14 cellular contexts compared by ENCODE assay signal in the genomic region with DNA sequence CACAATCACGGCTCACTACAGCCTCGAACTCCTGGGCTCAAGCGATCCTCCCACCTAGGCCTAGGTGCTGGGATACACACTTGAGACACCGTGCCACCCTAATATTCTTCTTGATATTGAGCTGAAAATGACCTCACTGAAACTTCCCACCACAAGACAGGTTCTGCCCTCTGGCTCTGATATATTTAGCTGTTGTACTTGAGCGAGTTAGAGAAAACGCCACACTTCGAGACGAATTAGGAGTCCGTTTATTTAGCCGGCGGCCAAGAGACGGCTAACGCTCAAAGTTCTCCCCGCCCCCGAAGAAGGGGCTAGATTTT. TPM values are rescaled to one million over a fixed set of nuclear protein-coding genes. Genes with fewer than 3 reads are reported as not detected.
DNase-seq lines count a peak whose midpoint lies in the region; ATAC-seq and TF ChIP-seq lines count a peak whose summit lies in the region.
"Had no signal": no experiment of that assay in that cellular context is flagged by ENCODE, and none has a peak within 500 bp of the region (broad histone marks: within the 10 kb centered on the region; RNA-seq: fewer than 3 reads in every experiment).

No MANE protein-coding gene starts in this region.

- peak overlapping the region; percentile 84 for H3K27ac ChIP-seq in hepatocyte

- no peaks in the 10 kb centered on the region for H3K27me3 Mint-ChIP-seq in activated naive CD4-positive, alpha-beta T cell treated with anti-CD3 and anti-CD28 coated beads for 36 hours (ENCODE audit: low read depth)
- H3K27me3 Mint-ChIP-seq in activated CD4-positive, alpha-beta memory T cell treated with anti-CD3 and anti-CD28 coated beads for 36 hours, result no peaks in the 10 kb centered on the region

- CTCF ChIA-PET in activated naive CD4-positive, alpha-beta T cell treated with anti-CD3 and anti-CD28 coated beads for 36 hours (lab: Charles Lee), result interaction anchor here (1.3 to 4.9 kb wide), 3 partner anchors 12 to 24 kb away, joined by 4 to 27 read pairs (median 19); no protein-coding TSS in a partner anchor
- CTCF ChIA-PET in activated CD4-positive, alpha-beta memory T cell treated with anti-CD3 and anti-CD28 coated beads for 36 hours (lab: Charles Lee), result interaction anchor here (1.2 to 2.3 kb wide), 2 partner anchors 9 to 17 kb away, joined by 3 to 13 read pairs; no protein-coding TSS in a partner anchor

- H3K9me3 Mint-ChIP-seq in activated naive CD4-positive, alpha-beta T cell treated with anti-CD3 and anti-CD28 coated beads for 36 hours, result peaks cover 14% of the 10 kb centered on the region
- peaks cover 14% of the 10 kb centered on the region for H3K9me3 Mint-ChIP-seq in activated CD4-positive, alpha-beta memory T cell treated with anti-CD3 and anti-CD28 coated beads for 36 hours

- no peaks in the 10 kb centered on the region for H4K20me1 ChIP-seq in hepatocyte (ENCODE audit: insufficient read depth, poor library complexity, severe bottlenecking)

- DNase-seq in activated naive CD4-positive, alpha-beta T cell treated with anti-CD3 and anti-CD28 coated beads for 36 hours, result no peak
- no peak for DNase-seq in activated naive CD4-positive, alpha-beta T cell treated with Interleukin-2 at 50 U/mL for 16 hours
- no peak for DNase-seq in activated CD4-positive, alpha-beta memory T cell treated with anti-CD3 and anti-CD28 coated beads for 36 hours
- DNase-seq in hepatocyte (ENCODE audit: low spot score) (no peak), GDM1 (lab: John Stamatoyannopoulos, UW) (no peak), pons (ENCODE audit: low spot score) (no peak), GM10266 (ENCODE audit: extremely low spot score) (no peak)
- peak; percentile 4 for DNase-seq in stimulated activated naive CD8-positive, alpha-beta T cell treated with anti-CD3 and anti-CD28 coated beads, Interleukin-15, Interleukin-2, amounts not matched to agents 100 U/mL and 50 U/mL, for 24 hours
- DNase-seq: aorta, dermis blood vessel endothelial cell, DMS153, NCI-H1436, NCI-H510A treated with DMSO at 0.1 percent for 48 hours had no signal

- H3K4me3 ChIP-seq in hepatocyte, result no peak overlapping the region

- H3K4me3 Mint-ChIP-seq in activated naive CD4-positive, alpha-beta T cell treated with anti-CD3 and anti-CD28 coated beads for 36 hours, result peak overlapping the region; percentile 70
- H3K4me3 Mint-ChIP-seq in activated CD4-positive, alpha-beta memory T cell treated with anti-CD3 and anti-CD28 coated beads for 36 hours, result peak overlapping the region; percentile 71

- H3K4me1 ChIP-seq in hepatocyte (ENCODE audit: insufficient read depth), result peaks cover 13% of the 10 kb centered on the region

- peak overlapping the region; percentile 95 for H3K27ac Mint-ChIP-seq in activated naive CD4-positive, alpha-beta T cell treated with anti-CD3 and anti-CD28 coated beads for 36 hours
- peak overlapping the region; percentile 87 for H3K27ac Mint-ChIP-seq in activated CD4-positive, alpha-beta memory T cell treated with anti-CD3 and anti-CD28 coated beads for 36 hours

- no peak for TF ChIP-seq CTCF in hepatocyte (IDR thresholded peaks at IDR 0.05; ENCODE audit: poor library complexity)
- no peak for TF ChIP-seq CTCF in GM10266 (IDR thresholded peaks at IDR 0.05; ENCODE audit: control insufficient read depth, insufficient read depth, low read depth, missing control alignments)

- POLR2A ChIA-PET in activated CD4-positive, alpha-beta memory T cell treated with anti-CD3 and anti-CD28 coated beads for 36 hours (lab: Charles Lee), result interaction anchor here (0.7 to 2.2 kb wide), 8 partner anchors 10 to 74 kb away, joined by 3 to 15 read pairs (median 3); a partner anchor contains a TSS

- no peaks in the 10 kb centered on the region for H3K9me2 ChIP-seq in hepatocyte (replicated peaks; ENCODE audit: insufficient read depth)

- peaks cover 87% of the 10 kb centered on the region for H3K4me1 Mint-ChIP-seq in activated naive CD4-positive, alpha-beta T cell treated with anti-CD3 and anti-CD28 coated beads for 36 hours (ENCODE audit: low read depth)
- H3K4me1 Mint-ChIP-seq in activated CD4-positive, alpha-beta memory T cell treated with anti-CD3 and anti-CD28 coated beads for 36 hours (ENCODE audit: low read depth), result peaks cover 84% of the 10 kb centered on the region

- WGBS in hepatocyte (ENCODE audit: low lambda C conversion rate, missing lambda C conversion rate), result 46% methylated on average over 15 of the region's 15 CpGs

- peaks cover 79% of the 10 kb centered on the region for H3K36me3 Mint-ChIP-seq in activated naive CD4-positive, alpha-beta T cell treated with anti-CD3 and anti-CD28 coated beads for 36 hours (ENCODE audit: low read depth)
- peaks cover 79% of the 10 kb centered on the region for H3K36me3 Mint-ChIP-seq in activated CD4-positive, alpha-beta memory T cell treated with anti-CD3 and anti-CD28 coated beads for 36 hours

- H3K4me2 ChIP-seq in hepatocyte, result peak overlapping the region; percentile 45

- ATAC-seq in stimulated activated naive CD8-positive, alpha-beta T cell treated with anti-CD3 and anti-CD28 coated beads, Interleukin-15, Interleukin-2, amounts not matched to agents 100 U/mL and 50 U/mL, for 24 hours, result no peak

- H3K9me3 ChIP-seq in hepatocyte (ENCODE audit: low read depth), result no peaks in the 10 kb centered on the region

- no peaks in the 10 kb centered on the region for H3K36me3 ChIP-seq in hepatocyte (replicated peaks; ENCODE audit: insufficient read depth, low read depth)

- peak overlapping the region; percentile 43 for H2AFZ ChIP-seq in hepatocyte

- H3K27me3 ChIP-seq in hepatocyte, result no peaks in the 10 kb centered on the region

- H3K79me2 ChIP-seq in hepatocyte, result peaks cover 48% of the 10 kb centered on the region

- intact Hi-C loops in activated naive CD4-positive, alpha-beta T cell treated with anti-CD3 and anti-CD28 coated beads for 36 hours (cut with micrococcal nuclease), result no loop called here
- intact Hi-C loops in activated CD4-positive, alpha-beta memory T cell treated with anti-CD3 and anti-CD28 coated beads for 36 hours (cut with micrococcal nuclease), result no loop called here

RNA-seq across cellular contexts. Expression of a gene that starts 17.9 kb away (rescaled TPM):
- total RNA-seq in activated naive CD4-positive, alpha-beta T cell treated with anti-CD3 and anti-CD28 coated beads for 36 hours, result 100 to 1,000 TPM; 131 to 134 TPM
- total RNA-seq in activated CD4-positive, alpha-beta memory T cell treated with anti-CD3 and anti-CD28 coated beads for 36 hours, result 10 to 100 TPM; 99.3 to 99.6 TPM
- 25.5 and 27.9 TPM in 2 replicates for total RNA-seq in hepatocyte
- polyA plus RNA-seq in hepatocyte, result 20.4 and 23.8 TPM in 2 replicates

RNA-seq across cellular contexts. Expression of a gene that starts 55.8 kb away (rescaled TPM):
- 1 to 10 TPM; 4.5 to 5.1 TPM for total RNA-seq in activated naive CD4-positive, alpha-beta T cell treated with anti-CD3 and anti-CD28 coated beads for 36 hours
- total RNA-seq in activated CD4-positive, alpha-beta memory T cell treated with anti-CD3 and anti-CD28 coated beads for 36 hours, result 10 to 100 TPM; 11.8 to 14.7 TPM
- 29.0 and 29.9 TPM in 2 replicates for total RNA-seq in hepatocyte
- 10.3 and 11.6 TPM in 2 replicates for polyA plus RNA-seq in hepatocyte
- total RNA-seq: osteocyte had no signal
